14 cellular contexts compared by ENCODE assay signal in the genomic region with DNA sequence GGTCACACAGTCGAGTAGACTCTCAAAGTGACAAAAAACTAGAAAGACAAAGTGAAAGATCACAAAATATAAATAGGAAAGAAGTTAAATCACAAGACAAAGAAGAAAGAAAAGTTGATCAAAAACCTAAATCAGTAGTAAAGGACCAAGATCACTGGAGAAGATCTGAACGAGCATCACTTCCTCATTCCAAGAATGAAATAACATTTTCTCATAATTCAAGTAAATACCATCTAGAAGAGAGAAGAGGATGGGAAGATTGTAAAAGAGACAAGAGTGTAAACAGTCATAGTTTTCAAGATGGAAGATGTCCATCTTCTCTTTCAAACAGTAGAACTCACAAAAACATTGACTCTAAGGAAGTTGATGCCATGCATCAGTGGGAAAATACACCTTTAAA. TPM values are rescaled to one million over a fixed set of nuclear protein-coding genes. Genes with fewer than 3 reads are reported as not detected.
DNase-seq lines count a peak whose midpoint lies in the region; ATAC-seq, FAIRE-seq and TF ChIP-seq lines count a peak whose summit lies in the region.
"Had no signal": no experiment of that assay in that cellular context is flagged by ENCODE, and none has a peak within 500 bp of the region (broad histone marks: within the 10 kb centered on the region; RNA-seq: fewer than 3 reads in every experiment).

No MANE protein-coding gene starts in this region.

- no peak for TF ChIP-seq RAD21 in HepG2 (CRISPR knock-in tag; IDR thresholded peaks at IDR 0.05)

- H3K4me2 ChIP-seq in HepG2 (ENCODE audit: low read depth, low read length) (no peak overlapping the region), MM.1S (ENCODE audit: low read depth, low read length) (no peak overlapping the region)

- FAIRE-seq in HepG2 (lab: Jason Lieb, UNC): no peak
- no peak for FAIRE-seq in urothelium cell line (lab: Jason Lieb, UNC)

- in situ Hi-C loops in HepG2 (cut with HindIII; ENCODE audit: extremely low pct_ligation_motif_present, low pct_unique_long_range_greater_than_20kb): no loop called here

- H3K79me2 ChIP-seq in HepG2 (ENCODE audit: insufficient read depth, low read length) (no peaks in the 10 kb centered on the region), MM.1S (ENCODE audit: low read length) (no peaks in the 10 kb centered on the region)

- no peak overlapping the region for H2AFZ ChIP-seq in HepG2 (ENCODE audit: low read length)
- H2AFZ ChIP-seq in MM.1S (ENCODE audit: low read length): no peak overlapping the region

- H4K20me1 ChIP-seq in HepG2 (ENCODE audit: insufficient read depth, low read length): no peaks in the 10 kb centered on the region
- H4K20me1 ChIP-seq in MM.1S (ENCODE audit: insufficient read depth, low read length): no peaks in the 10 kb centered on the region

- WGBS in HepG2 (ENCODE audit: low lambda C conversion rate): 96% methylated on average over 2 of the region's 2 CpGs
- WGBS in right lobe of liver (ENCODE audit: insufficient coverage, low coverage, low lambda C conversion rate, missing lambda C conversion rate): 74% methylated on average over 2 of the region's 2 CpGs

- CTCF ChIA-PET in HepG2 (lab: Yijun Ruan, JAX; ENCODE audit: low intra/inter-chr PET ratio, low total read pairs) (no interaction called here), GM10248 (lab: Yijun Ruan, JAX) (no interaction called here)

- TF ChIP-seq EP300 in HepG2 (IDR thresholded peaks at IDR 0.05; ENCODE audit: low read depth in 2 of 2, low read length in 2 of 2) (no peak), HepG2 (CRISPR knock-in tag; IDR thresholded peaks at IDR 0.05; ENCODE audit: borderline replicate concordance) (no peak)

- no peaks in the 10 kb centered on the region for H3F3A ChIP-seq in MM.1S (ENCODE audit: insufficient read depth, low read length)

- H3K4me1 ChIP-seq in HepG2 (ENCODE audit: insufficient read depth, low read length) (no peaks in the 10 kb centered on the region), right lobe of liver (no peaks in the 10 kb centered on the region), MM.1S (ENCODE audit: low read length) (0 out of 2 replicates have a peak, but pooled peaks cover 3% of the 10 kb centered on the region)

- DNase-seq in HepG2 (ENCODE audit: low spot score): no peak
- no peak for DNase-seq in right lobe of liver
- peak; percentile 54 for DNase-seq in OCI-M1 (lab: John Stamatoyannopoulos, UW)
- DNase-seq in RPMI8226: no peak
- DNase-seq in urothelium cell line (ENCODE audit: low spot score): no peak
- no peak for DNase-seq in MM.1S
- no peak for DNase-seq in GM10248 (ENCODE audit: extremely low spot score)
- DNase-seq: activated naive CD8-positive, alpha-beta T cell treated with anti-CD3 and anti-CD28 coated beads, Interleukin-2, amount 10 ng/mL, durations not matched to agents 7 days and 5 days; DMS 273 treated with DMSO at 0.1 percent for 48 hours; kidney glomerular epithelial cell; stimulated activated CD4-positive, alpha-beta T cell treated with anti-CD3 and anti-CD28 coated beads, Interleukin-2, amount 100 ng/mL, for 24 hours had no signal

- H3K9ac ChIP-seq in HepG2 (ENCODE audit: insufficient read depth, low read depth, low read length) (no peak overlapping the region), MM.1S (ENCODE audit: low read length) (no peak overlapping the region)

- ATAC-seq in HepG2 (no peak), right lobe of liver (no peak), HG02610 (IDR thresholded peaks at IDR 0.05; ENCODE audit: unreplicated experiment) (peak; percentile 14)

- H3K27ac ChIP-seq in HepG2 (ENCODE audit: extremely low read length, insufficient read depth, low read length): no peak overlapping the region
- no peak overlapping the region for H3K27ac ChIP-seq in right lobe of liver
- no peak overlapping the region for H3K27ac ChIP-seq in MM.1S (ENCODE audit: low read length)
- H3K27ac ChIP-seq: epithelial cell of prostate had no signal

- TF ChIP-seq POLR2A in HepG2 (IDR thresholded peaks at IDR 0.05; ENCODE audit: insufficient read depth in 1 of 2, low read depth in 2 of 2, low read length in 2 of 2) (no peak), right lobe of liver (IDR thresholded peaks at IDR 0.05) (no peak)

- intact Hi-C loops in HepG2 (cut with micrococcal nuclease; ENCODE audit: unreplicated experiment) (no loop called here), right lobe of liver (cut with DNase I) (no loop called here)

- H3K27me3 ChIP-seq in HepG2 (ENCODE audit: control insufficient read depth in 1 of 2, insufficient read depth in 2 of 2, low read length in 2 of 2) (no peaks in the 10 kb centered on the region), right lobe of liver (no peaks in the 10 kb centered on the region), MM.1S (replicated peaks; ENCODE audit: insufficient read depth, low read length) (no peaks in the 10 kb centered on the region)

- H3K9me2 ChIP-seq in MM.1S (replicated peaks; ENCODE audit: insufficient read depth, low read length): no peaks in the 10 kb centered on the region

- no peak for TF ChIP-seq CTCF in HepG2 (CRISPR knock-in tag; IDR thresholded peaks at IDR 0.05)
- TF ChIP-seq CTCF in right lobe of liver (IDR thresholded peaks at IDR 0.05): no peak
- TF ChIP-seq CTCF in MM.1S (IDR thresholded peaks at IDR 0.05; ENCODE audit: low read length): no peak
- no peak for TF ChIP-seq CTCF in GM10248 (IDR thresholded peaks at IDR 0.05; ENCODE audit: control extremely low read depth, extremely low read depth, low read depth, missing control alignments)

- POLR2A ChIA-PET in HepG2 (lab: Yijun Ruan, JAX) (no interaction called here), GM10248 (lab: Yijun Ruan, JAX) (no interaction called here)

- H3K36me3 ChIP-seq in HepG2 (replicated peaks in 1 of 2; ENCODE audit: control insufficient read depth in 1 of 2, insufficient read depth in 2 of 2, low read length in 2 of 2) (peaks cover 15 to 43% of the 10 kb centered on the region in 2 experiments), right lobe of liver (peaks cover 0 to 27% (median 11%) of the 10 kb centered on the region in 4 donors), MM.1S (replicated peaks; ENCODE audit: insufficient read depth, low read length) (peaks cover 21% of the 10 kb centered on the region)

- BruUV-seq in HepG2 (replicated peaks; lab: Mats Ljungman, UMichigan): TSS peak; percentile 45

- no peaks in the 10 kb centered on the region for H3K9me3 ChIP-seq in HepG2 (ENCODE audit: low read length)
- H3K9me3 ChIP-seq in right lobe of liver: no peaks in the 10 kb centered on the region
- H3K9me3 ChIP-seq in MM.1S (replicated peaks; ENCODE audit: insufficient read depth, low read length): no peaks in the 10 kb centered on the region

- no peak overlapping the region for H3K4me3 ChIP-seq in HepG2 (replicated peaks in 1 of 3; ENCODE audit: insufficient read depth in 1 of 3, low read depth in 2 of 3, low read length in 3 of 3)
- H3K4me3 ChIP-seq in right lobe of liver: no peak overlapping the region
- no peak overlapping the region for H3K4me3 ChIP-seq in MM.1S (ENCODE audit: low read length)

RNA-seq across cellular contexts. Expression of a gene that starts 31.6 kb away (rescaled TPM):
- not detected in 2 replicates for total RNA-seq in HepG2 (2016; rRNA removed; fragmentation: Illumina TruSeq; extraction: Trizol)
- not detected in 2 replicates for total RNA-seq in HepG2 (2016; cell fraction: cytosol; rRNA removed; fragmentation: Illumina TruSeq; extraction: Trizol; ENCODE audit: low read depth)
- total RNA-seq in HepG2 (2016; cell fraction: insoluble cytoplasmic fraction; rRNA removed; fragmentation: Illumina TruSeq; extraction: Trizol): not detected in 2 replicates
- total RNA-seq in HepG2 (2016; cell fraction: membrane; rRNA removed; fragmentation: Illumina TruSeq; extraction: Trizol): not detected in 2 replicates
- not detected in 2 replicates for total RNA-seq in HepG2 (2016; cell fraction: nucleus; rRNA removed; fragmentation: Illumina TruSeq; extraction: Trizol)
- polyA plus RNA-seq in HepG2 (2011; rRNA removed): not detected in 2 replicates
- polyA plus RNA-seq in HepG2 (2011; cell fraction: cytosol; rRNA removed): not detected in 2 replicates
- not detected in 2 replicates for polyA plus RNA-seq in HepG2 (2011; cell fraction: nucleus; rRNA removed)
- not detected in 2 replicates for polyA plus RNA-seq in HepG2 (2012)
- not detected in 2 replicates for polyA plus RNA-seq in HepG2 (2016; cell fraction: cytosol; fragmentation: Illumina TruSeq; extraction: Trizol; ENCODE audit: low read depth)
- not detected in 2 replicates for polyA plus RNA-seq in HepG2 (2016; cell fraction: insoluble cytoplasmic fraction; fragmentation: Illumina TruSeq; extraction: Trizol; ENCODE audit: low read depth)
- not detected in 2 replicates for polyA plus RNA-seq in HepG2 (2016; cell fraction: membrane; fragmentation: Illumina TruSeq; extraction: Trizol; ENCODE audit: low read depth)
- not detected in 2 replicates for polyA plus RNA-seq in HepG2 (2016; cell fraction: nucleus; fragmentation: Illumina TruSeq; extraction: Trizol; ENCODE audit: insufficient read depth, low read depth)
- not detected in 2 replicates for polyA minus RNA-seq in HepG2 (2011; rRNA and poly(A)+ RNA removed; ENCODE audit: low replicate concordance)
- polyA minus RNA-seq in HepG2 (2011; cell fraction: cytosol; rRNA and poly(A)+ RNA removed): not detected in 2 replicates
- not detected in 2 replicates for polyA minus RNA-seq in HepG2 (2011; cell fraction: nucleus; rRNA and poly(A)+ RNA removed)
- total RNA-seq in right lobe of liver: not detected
- total RNA-seq: activated naive CD8-positive, alpha-beta T cell treated with anti-CD3 and anti-CD28 coated beads, Interleukin-2, amount 10 ng/mL, durations not matched to agents 7 days and 5 days; renal cortical epithelial cell had no signal

RNA-seq across cellular contexts. Expression of a gene that starts 33.0 kb away (rescaled TPM):
- 13.5 and 26.0 TPM in 2 replicates for total RNA-seq in HepG2 (2016; rRNA removed; fragmentation: Illumina TruSeq; extraction: Trizol)
- total RNA-seq in HepG2 (2016; cell fraction: cytosol; rRNA removed; fragmentation: Illumina TruSeq; extraction: Trizol; ENCODE audit: low read depth): 4.8 and 5.1 TPM in 2 replicates
- 13.7 and 22.7 TPM in 2 replicates for total RNA-seq in HepG2 (2016; cell fraction: insoluble cytoplasmic fraction; rRNA removed; fragmentation: Illumina TruSeq; extraction: Trizol)
- 6.1 and 7.4 TPM in 2 replicates for total RNA-seq in HepG2 (2016; cell fraction: membrane; rRNA removed; fragmentation: Illumina TruSeq; extraction: Trizol)
- 19.0 and 20.0 TPM in 2 replicates for total RNA-seq in HepG2 (2016; cell fraction: nucleus; rRNA removed; fragmentation: Illumina TruSeq; extraction: Trizol)
- 3.1 and 5.7 TPM in 2 replicates for polyA plus RNA-seq in HepG2 (2011; rRNA removed)
- polyA plus RNA-seq in HepG2 (2011; cell fraction: cytosol; rRNA removed): 1.4 and 1.9 TPM in 2 replicates
- 4.2 and 4.4 TPM in 2 replicates for polyA plus RNA-seq in HepG2 (2011; cell fraction: nucleus; rRNA removed)
- polyA plus RNA-seq in HepG2 (2012): 3.4 and 5.7 TPM in 2 replicates
- 0.18 and 0.38 TPM in 2 replicates for polyA plus RNA-seq in HepG2 (2016; cell fraction: cytosol; fragmentation: Illumina TruSeq; extraction: Trizol; ENCODE audit: low read depth)
- 11.0 and 11.8 TPM in 2 replicates for polyA plus RNA-seq in HepG2 (2016; cell fraction: insoluble cytoplasmic fraction; fragmentation: Illumina TruSeq; extraction: Trizol; ENCODE audit: low read depth)
- polyA plus RNA-seq in HepG2 (2016; cell fraction: membrane; fragmentation: Illumina TruSeq; extraction: Trizol; ENCODE audit: low read depth): 0.56 and 0.65 TPM in 2 replicates
- polyA plus RNA-seq in HepG2 (2016; cell fraction: nucleus; fragmentation: Illumina TruSeq; extraction: Trizol; ENCODE audit: insufficient read depth, low read depth): 16.5 and 20.5 TPM in 2 replicates
- 5.2 and 25.9 TPM in 2 replicates for polyA minus RNA-seq in HepG2 (2011; rRNA and poly(A)+ RNA removed; ENCODE audit: low replicate concordance)
- 6.1 and 7.5 TPM in 2 replicates for polyA minus RNA-seq in HepG2 (2011; cell fraction: cytosol; rRNA and poly(A)+ RNA removed)
- 19.0 and 20.3 TPM in 2 replicates for polyA minus RNA-seq in HepG2 (2011; cell fraction: nucleus; rRNA and poly(A)+ RNA removed)
- total RNA-seq in right lobe of liver: 1 to 10 TPM; 3.9 to 6.2 (median 5.0) TPM

RNA-seq across cellular contexts. Expression of a gene that starts 43.1 kb away (rescaled TPM):
- total RNA-seq in HepG2 (2016; rRNA removed; fragmentation: Illumina TruSeq; extraction: Trizol) (52.9 and 91.7 TPM in 2 replicates), right lobe of liver (10 to 100 TPM; 13.8 to 49.6 (median 25.5) TPM)
- 7.3 and 11.1 TPM in 2 replicates for total RNA-seq in HepG2 (2016; cell fraction: cytosol; rRNA removed; fragmentation: Illumina TruSeq; extraction: Trizol; ENCODE audit: low read depth)
- 52.6 and 76.6 TPM in 2 replicates for total RNA-seq in HepG2 (2016; cell fraction: insoluble cytoplasmic fraction; rRNA removed; fragmentation: Illumina TruSeq; extraction: Trizol)
- total RNA-seq in HepG2 (2016; cell fraction: membrane; rRNA removed; fragmentation: Illumina TruSeq; extraction: Trizol): 17.5 and 20.1 TPM in 2 replicates
- 64.2 and 71.4 TPM in 2 replicates for total RNA-seq in HepG2 (2016; cell fraction: nucleus; rRNA removed; fragmentation: Illumina TruSeq; extraction: Trizol)
- 16.8 and 18.8 TPM in 2 replicates for polyA plus RNA-seq in HepG2 (2011; rRNA removed)
- polyA plus RNA-seq in HepG2 (2011; cell fraction: cytosol; rRNA removed): 6.1 and 10.1 TPM in 2 replicates
- polyA plus RNA-seq in HepG2 (2011; cell fraction: nucleus; rRNA removed): 35.8 and 40.6 TPM in 2 replicates
- 20.4 and 25.7 TPM in 2 replicates for polyA plus RNA-seq in HepG2 (2012)
- polyA plus RNA-seq in HepG2 (2016; cell fraction: cytosol; fragmentation: Illumina TruSeq; extraction: Trizol; ENCODE audit: low read depth): 3.0 and 3.2 TPM in 2 replicates
- polyA plus RNA-seq in HepG2 (2016; cell fraction: insoluble cytoplasmic fraction; fragmentation: Illumina TruSeq; extraction: Trizol; ENCODE audit: low read depth): 40.6 and 44.1 TPM in 2 replicates
- 6.7 and 7.0 TPM in 2 replicates for polyA plus RNA-seq in HepG2 (2016; cell fraction: membrane; fragmentation: Illumina TruSeq; extraction: Trizol; ENCODE audit: low read depth)
- 75.5 and 81.6 TPM in 2 replicates for polyA plus RNA-seq in HepG2 (2016; cell fraction: nucleus; fragmentation: Illumina TruSeq; extraction: Trizol; ENCODE audit: insufficient read depth, low read depth)
- polyA minus RNA-seq in HepG2 (2011; rRNA and poly(A)+ RNA removed; ENCODE audit: low replicate concordance): 25.6 and 26.9 TPM in 2 replicates
- polyA minus RNA-seq in HepG2 (2011; cell fraction: cytosol; rRNA and poly(A)+ RNA removed): 20.2 and 22.3 TPM in 2 replicates
- polyA minus RNA-seq in HepG2 (2011; cell fraction: nucleus; rRNA and poly(A)+ RNA removed): 56.1 and 67.4 TPM in 2 replicates
